In the genomic region with DNA sequence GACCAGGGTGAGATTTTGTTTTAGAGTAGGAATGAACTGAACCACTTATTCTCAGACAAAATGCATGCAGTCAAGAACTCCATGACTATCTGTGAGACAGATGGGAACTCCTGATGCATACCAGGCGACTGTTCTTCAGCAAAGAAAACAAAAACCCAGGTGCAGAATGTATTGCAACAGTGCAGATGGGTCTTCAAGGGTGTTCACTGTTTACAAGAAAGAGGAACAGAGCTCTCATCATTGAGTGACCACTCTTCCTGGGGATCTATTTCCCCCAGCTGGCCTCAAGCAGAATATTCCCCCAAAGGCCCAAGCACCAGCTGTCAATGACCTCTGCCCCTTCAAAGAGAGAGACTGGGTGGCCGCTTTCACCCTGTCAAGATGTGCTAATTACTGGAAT, we compare ENCODE assay signal across 1 cellular context.
A peak's percentile ranks its signal among the peaks of the same experiment; 100 is the strongest.
TF ChIP-seq lines count a peak whose summit lies in the region.

No MANE protein-coding gene starts in this region.

TF ChIP-seq in GM12878, 131 proteins besides CTCF, POLR2A, EP300 and RAD21:
- TF ChIP-seq SMC3 (IDR thresholded peaks at IDR 0.05; ENCODE audit: borderline replicate concordance, low read length) (no peak), STAT1 (conservative IDR thresholded peaks at IDR 0.05) (no peak), ATF7 (IDR thresholded peaks at IDR 0.05; ENCODE audit: low read depth) (no peak), POLR2AphosphoS5 (IDR thresholded peaks at IDR 0.05; ENCODE audit: low read length) (no peak), SPI1 (IDR thresholded peaks at IDR 0.05; ENCODE audit: borderline replicate concordance, insufficient read depth, low read depth, low read length) (peak; percentile 43; the same call in 1 of the 2 replicates)
- TF ChIP-seq, protein P1, sequence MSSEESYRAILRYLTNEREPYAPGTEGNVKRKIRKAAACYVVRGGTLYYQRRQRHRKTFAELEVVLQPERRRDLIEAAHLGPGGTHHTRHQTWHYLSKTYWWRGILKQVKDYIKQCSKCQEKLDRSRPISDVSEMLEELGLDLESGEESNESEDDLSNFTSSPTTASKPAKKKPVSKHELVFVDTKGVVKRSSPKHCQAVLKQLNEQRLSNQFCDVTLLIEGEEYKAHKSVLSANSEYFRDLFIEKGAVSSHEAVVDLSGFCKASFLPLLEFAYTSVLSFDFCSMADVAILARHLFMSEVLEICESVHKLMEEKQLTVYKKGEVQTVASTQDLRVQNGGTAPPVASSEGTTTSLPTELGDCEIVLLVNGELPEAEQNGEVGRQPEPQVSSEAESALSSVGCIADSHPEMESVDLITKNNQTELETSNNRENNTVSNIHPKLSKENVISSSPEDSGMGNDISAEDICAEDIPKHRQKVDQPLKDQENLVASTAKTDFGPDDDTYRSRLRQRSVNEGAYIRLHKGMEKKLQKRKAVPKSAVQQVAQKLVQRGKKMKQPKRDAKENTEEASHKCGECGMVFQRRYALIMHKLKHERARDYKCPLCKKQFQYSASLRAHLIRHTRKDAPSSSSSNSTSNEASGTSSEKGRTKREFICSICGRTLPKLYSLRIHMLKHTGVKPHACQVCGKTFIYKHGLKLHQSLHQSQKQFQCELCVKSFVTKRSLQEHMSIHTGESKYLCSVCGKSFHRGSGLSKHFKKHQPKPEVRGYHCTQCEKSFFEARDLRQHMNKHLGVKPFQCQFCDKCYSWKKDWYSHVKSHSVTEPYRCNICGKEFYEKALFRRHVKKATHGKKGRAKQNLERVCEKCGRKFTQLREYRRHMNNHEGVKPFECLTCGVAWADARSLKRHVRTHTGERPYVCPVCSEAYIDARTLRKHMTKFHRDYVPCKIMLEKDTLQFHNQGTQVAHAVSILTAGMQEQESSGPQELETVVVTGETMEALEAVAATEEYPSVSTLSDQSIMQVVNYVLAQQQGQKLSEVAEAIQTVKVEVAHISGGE (CRISPR knock-in tag; IDR thresholded peaks at IDR 0.05), result no peak
- TF ChIP-seq, protein P2, sequence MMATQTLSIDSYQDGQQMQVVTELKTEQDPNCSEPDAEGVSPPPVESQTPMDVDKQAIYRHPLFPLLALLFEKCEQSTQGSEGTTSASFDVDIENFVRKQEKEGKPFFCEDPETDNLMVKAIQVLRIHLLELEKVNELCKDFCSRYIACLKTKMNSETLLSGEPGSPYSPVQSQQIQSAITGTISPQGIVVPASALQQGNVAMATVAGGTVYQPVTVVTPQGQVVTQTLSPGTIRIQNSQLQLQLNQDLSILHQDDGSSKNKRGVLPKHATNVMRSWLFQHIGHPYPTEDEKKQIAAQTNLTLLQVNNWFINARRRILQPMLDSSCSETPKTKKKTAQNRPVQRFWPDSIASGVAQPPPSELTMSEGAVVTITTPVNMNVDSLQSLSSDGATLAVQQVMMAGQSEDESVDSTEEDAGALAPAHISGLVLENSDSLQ (IDR thresholded peaks at IDR 0.05), result no peak
